ENCODE assay signal across 20 cellular contexts in genomic region chr3:96803860-96804259, GRCh38.
"Had no signal": no experiment of that assay in that cellular context is flagged by ENCODE, and none has a peak within 500 bp of the region (broad histone marks: within the 10 kb centered on the region; RNA-seq: fewer than 3 reads in every experiment).

No MANE protein-coding gene starts in this region.

- H3K27me3 ChIP-seq: body of pancreas, sigmoid colon, upper lobe of left lung had no signal

- H3K36me3 ChIP-seq: adrenal gland, left ventricle myocardium inferior, sigmoid colon, thoracic aorta, upper lobe of left lung had no signal

- H3K4me3 ChIP-seq: adrenal gland, body of pancreas, left ventricle myocardium inferior, sigmoid colon, thoracic aorta, upper lobe of left lung had no signal

- DNase-seq: activated CD4-positive, alpha-beta T cell treated with anti-CD3 and anti-CD28 coated beads, Interleukin-2, amount 10 ng/mL, durations not matched to agents 24 days and 14 days; activated CD4-positive, CD25-positive, alpha-beta regulatory T cell; activated CD8-positive, alpha-beta memory T cell treated with anti-CD3 and anti-CD28 coated beads for 24 hours; activated gamma-delta T cell; adrenal gland; body of pancreas; effector memory CD8-positive, alpha-beta T cell; foreskin fibroblast; hippocampal formation; kidney; left ventricle myocardium inferior; mammary epithelial cell; nephron progenitor cell; occipital lobe; posterior cingulate gyrus; sigmoid colon; stimulated activated naive B cell treated with anti-CD40 and anti-IgM and Interleukin-4, amounts not matched to agents 10 μg/mL and 1 μg/mL and 100 μg/mL, for 72 hours; T-cell; upper lobe of left lung had no signal

- H3K27ac ChIP-seq: adrenal gland, body of pancreas, left ventricle myocardium inferior, sigmoid colon, thoracic aorta, upper lobe of left lung had no signal

- H3K9me3 ChIP-seq: adrenal gland, body of pancreas, left ventricle myocardium inferior, sigmoid colon, thoracic aorta, upper lobe of left lung had no signal

- H3K4me1 ChIP-seq: adrenal gland, body of pancreas, left ventricle myocardium inferior, sigmoid colon, upper lobe of left lung had no signal
